8 cellular contexts compared by ENCODE assay signal in genomic region chr1:153922076-153922837, GRCh38. TPM values are rescaled to one million over a fixed set of nuclear protein-coding genes. Genes with fewer than 3 reads are reported as not detected.
DNase-seq lines count a peak whose midpoint lies in the region; ATAC-seq and TF ChIP-seq lines count a peak whose summit lies in the region.

No MANE protein-coding gene starts in this region.

- no peaks in the 10 kb centered on the region for H3K27me3 Mint-ChIP-seq in IgD-negative memory B cell

- H3K36me3 Mint-ChIP-seq in IgD-negative memory B cell, result peaks cover 2% of the 10 kb centered on the region

- DNase-seq in NCI-H1694 treated with DMSO at 0.1 percent for 48 hours (lab: John Stamatoyannopoulos, UW), result peak; percentile 81
- no peak for DNase-seq in NCI-H1694 (lab: John Stamatoyannopoulos, UW)
- DNase-seq in T-helper 2 cell, result peak in 4 of 5 experiments; percentile 28 to 74 (median 36)
- DNase-seq in choroid plexus epithelial cell (ENCODE audit: low read depth), result no peak
- DNase-seq in medulla oblongata (ENCODE audit: extremely low spot score), result peak; percentile 40
- peak; percentile 14 to 43 for DNase-seq in stimulated activated CD8-positive, alpha-beta memory T cell treated with anti-CD3 and anti-CD28 coated beads, Interleukin-4, amount 100 ng/mL, for 4 hours (ENCODE audit: low read depth in 2 of 2, low spot score in 1 of 2)

- peak; percentile 17 for ATAC-seq in GM21529 (IDR thresholded peaks at IDR 0.05; ENCODE audit: unreplicated experiment)

- TF ChIP-seq CTCF in choroid plexus epithelial cell (conservative IDR thresholded peaks at IDR 0.05; ENCODE audit: low read depth, low read length), result peak; percentile 9

- H3K9me3 Mint-ChIP-seq in IgD-negative memory B cell, result peaks cover 0 to 3% (median 0%) of the 10 kb centered on the region in 3 donors

- peak overlapping the region; percentile 96 to 100 (median 97) for H3K27ac Mint-ChIP-seq in IgD-negative memory B cell

- peak overlapping the region; percentile 87 to 98 (median 94) for H3K4me3 Mint-ChIP-seq in IgD-negative memory B cell

- peak overlapping the region; percentile 95 for H3K4me3 ChIP-seq in choroid plexus epithelial cell (ENCODE audit: low read depth, low read length)

- peaks cover 21 to 49% (median 39%) of the 10 kb centered on the region in 3 donors for H3K4me1 Mint-ChIP-seq in IgD-negative memory B cell

RNA-seq across cellular contexts. Expression of gene GATAD2B, which starts 0.5 kb away (rescaled TPM):
- polyA plus RNA-seq in IgD-negative memory B cell, result 4.6 TPM

RNA-seq across cellular contexts. Expression of gene DENND4B, which starts 24.3 kb away (rescaled TPM):
- 36.3 TPM for polyA plus RNA-seq in IgD-negative memory B cell

RNA-seq across cellular contexts. Expression of gene CRTC2, which starts 36.2 kb away (rescaled TPM):
- 57.2 TPM for polyA plus RNA-seq in IgD-negative memory B cell

RNA-seq across cellular contexts. Expression of gene SLC39A1, which starts 41.1 kb away (rescaled TPM):
- polyA plus RNA-seq in IgD-negative memory B cell, result 52.0 TPM

RNA-seq across cellular contexts. Expression of gene CREB3L4, which starts 45.4 kb away (rescaled TPM):
- 6.5 TPM for polyA plus RNA-seq in IgD-negative memory B cell

Comparison
In these comparisons a context has a peak if more than half of its experiments do, and no peak if none do; other contexts are left out.
1. DNase-seq: peak in NCI-H1694 treated with DMSO at 0.1 percent for 48 hours (single experiment), T-helper 2 cell (4 of 5), medulla oblongata (single experiment) and stimulated activated CD8-positive, alpha-beta memory T cell treated with anti-CD3 and anti-CD28 coated beads, Interleukin-4, amount 100 ng/mL, for 4 hours (2 of 2); none in NCI-H1694 (single experiment) and choroid plexus epithelial cell (single experiment).